In the genomic region with DNA sequence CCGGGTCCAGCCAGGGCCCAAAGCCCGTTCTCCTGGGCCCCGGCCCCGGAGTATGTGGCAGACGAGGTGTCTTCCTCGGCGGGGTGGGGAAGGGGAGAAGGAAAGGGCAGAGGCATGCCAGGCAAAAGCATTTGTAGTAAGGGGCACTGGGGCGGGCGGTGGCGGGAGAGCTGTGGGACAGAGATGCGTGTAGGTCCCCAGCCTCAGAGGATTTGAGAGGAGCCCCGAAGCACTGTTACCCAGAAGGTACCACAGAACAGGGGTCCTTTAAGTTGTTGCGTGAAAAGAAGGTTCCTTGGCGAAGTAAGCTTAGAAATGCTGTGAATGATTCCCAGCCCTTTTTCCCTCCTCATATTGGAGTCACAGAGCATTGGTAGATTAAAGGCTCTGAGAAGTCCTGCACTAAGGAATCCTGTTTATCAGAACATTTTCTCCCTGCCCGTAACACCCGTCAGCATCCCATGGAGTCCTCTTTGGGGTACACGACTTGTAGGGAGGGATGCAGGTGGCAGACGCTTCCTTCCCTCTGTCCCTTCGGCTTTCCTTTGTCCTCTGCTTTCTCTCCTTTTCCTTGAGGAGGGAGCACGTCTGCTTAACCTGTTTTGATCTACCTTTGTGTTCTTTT, we compare ENCODE assay signal across 9 cellular contexts. TPM values are rescaled to one million over a fixed set of nuclear protein-coding genes. Genes with fewer than 3 reads are reported as not detected.
A peak's percentile ranks its signal among the peaks of the same experiment; 100 is the strongest.
DNase-seq lines count a peak whose midpoint lies in the region; FAIRE-seq lines count a peak whose summit lies in the region.
"Had no signal": no experiment of that assay in that cellular context is flagged by ENCODE, and none has a peak within 500 bp of the region (broad histone marks: within the 10 kb centered on the region; RNA-seq: fewer than 3 reads in every experiment).

No MANE protein-coding gene starts in this region.

- H3K36me3 ChIP-seq in HAP-1 (replicated peaks) (peaks cover 19% of the 10 kb centered on the region), iPS DF 6.9 (ENCODE audit: control insufficient read depth, insufficient read depth, low read length) (no peaks in the 10 kb centered on the region), small intestine (ENCODE audit: control insufficient read depth in 2 of 2, insufficient read depth in 2 of 2, low read length in 2 of 2) (no peaks in the 10 kb centered on the region)

- H3K4me1 Mint-ChIP-seq in activated CD4-positive, alpha-beta memory T cell treated with anti-CD3 and anti-CD28 coated beads, Interleukin-2, amount 10 ng/mL, durations not matched to agents 7 days and 5 days, result peaks cover 16% of the 10 kb centered on the region

- WGBS in iPS DF 6.9 (ENCODE audit: insufficient coverage, insufficient read length), result no CpG with 5 or more reads among the region's 20 CpGs
- 45 to 53% (median 49%) methylated on average over 19 to 20 of the region's 20 CpGs for WGBS in small intestine, 3 donors

- in situ Hi-C loops in HAP-1 (cut with MboI; ENCODE audit: low sequenced_read_pairs), result no loop called here

- no peak overlapping the region for H3K27ac ChIP-seq in iPS DF 6.9 (ENCODE audit: low read length)
- H3K27ac ChIP-seq in small intestine (ENCODE audit: low read depth in 1 of 2, low read length in 1 of 2), result no peak overlapping the region

- no peak for FAIRE-seq in small intestine (lab: Jason Lieb, UNC)

- CTCF ChIA-PET in activated CD4-positive, alpha-beta memory T cell treated with anti-CD3 and anti-CD28 coated beads, Interleukin-2, amount 10 ng/mL, durations not matched to agents 7 days and 5 days (lab: Charles Lee), result interaction anchor here (0.5 to 2.1 kb wide), 25 partner anchors 8 to 848 kb away, joined by 3 to 9 read pairs (median 4); a partner anchor contains a TSS

- H3K9me3 ChIP-seq in HAP-1 (no peaks in the 10 kb centered on the region), iPS DF 6.9 (ENCODE audit: control insufficient read depth, insufficient read depth, low read length) (no peaks in the 10 kb centered on the region), small intestine (ENCODE audit: control insufficient read depth, low read depth) (no peaks in the 10 kb centered on the region)

- H3K4me3 ChIP-seq in HAP-1 (peak overlapping the region; percentile 52), iPS DF 6.9 (ENCODE audit: low read length) (peak overlapping the region; percentile 40; the same call in 1 of the 2 replicates), small intestine (ENCODE audit: low read depth in 1 of 2, low read length in 2 of 2) (peak overlapping the region; percentile 28 to 58)

- H3K4me1 ChIP-seq in HAP-1 (peaks cover 6% of the 10 kb centered on the region), iPS DF 6.9 (ENCODE audit: control insufficient read depth, insufficient read depth, low read length) (no peaks in the 10 kb centered on the region), small intestine (ENCODE audit: control insufficient read depth in 2 of 2, insufficient read depth in 1 of 2, low read depth in 1 of 2, low read length in 1 of 2) (no peaks in the 10 kb centered on the region)

- POLR2A ChIA-PET in activated CD4-positive, alpha-beta memory T cell treated with anti-CD3 and anti-CD28 coated beads, Interleukin-2, amount 10 ng/mL, durations not matched to agents 7 days and 5 days (lab: Charles Lee), result interaction anchor here (0.9 to 4.1 kb wide), 7 partner anchors 9 to 307 kb away, joined by 3 to 19 read pairs (median 4); a partner anchor contains a TSS

- no peaks in the 10 kb centered on the region for H3K27me3 ChIP-seq in HAP-1 (ENCODE audit: low read depth)
- no peaks in the 10 kb centered on the region for H3K27me3 ChIP-seq in iPS DF 6.9 (ENCODE audit: control insufficient read depth, insufficient read depth, low read length)
- H3K27me3 ChIP-seq in small intestine (ENCODE audit: control insufficient read depth in 2 of 2, insufficient read depth in 2 of 2, low read length in 2 of 2), result no peaks in the 10 kb centered on the region

- DNase-seq in HAP-1 (ENCODE audit: low spot score in 2 of 2), result no peak
- DNase-seq in activated CD4-positive, alpha-beta memory T cell treated with anti-CD3 and anti-CD28 coated beads, Interleukin-2, amount 10 ng/mL, durations not matched to agents 7 days and 5 days, result no peak
- no peak for DNase-seq in iPS DF 6.9 (ENCODE audit: low read depth, low spot score)
- no peak for DNase-seq in small intestine
- DNase-seq in cortex of kidney (lab: John Stamatoyannopoulos, UW), result no peak
- no peak for DNase-seq in RPMI8226
- DNase-seq in NCI-H526 (lab: John Stamatoyannopoulos, UW), result no peak
- DNase-seq in NCI-H446 treated with DMSO at 0.1 percent for 48 hours (lab: John Stamatoyannopoulos, UW), result no peak
- DNase-seq: NCI-H446 had no signal

- peaks cover 16% of the 10 kb centered on the region for H3K27me3 Mint-ChIP-seq in activated CD4-positive, alpha-beta memory T cell treated with anti-CD3 and anti-CD28 coated beads, Interleukin-2, amount 10 ng/mL, durations not matched to agents 7 days and 5 days

- H3K27ac Mint-ChIP-seq in activated CD4-positive, alpha-beta memory T cell treated with anti-CD3 and anti-CD28 coated beads, Interleukin-2, amount 10 ng/mL, durations not matched to agents 7 days and 5 days, result no peak overlapping the region

- H3K36me3 Mint-ChIP-seq in activated CD4-positive, alpha-beta memory T cell treated with anti-CD3 and anti-CD28 coated beads, Interleukin-2, amount 10 ng/mL, durations not matched to agents 7 days and 5 days (ENCODE audit: low read depth), result peaks cover 3% of the 10 kb centered on the region

- no peaks in the 10 kb centered on the region for H3K9me3 Mint-ChIP-seq in activated CD4-positive, alpha-beta memory T cell treated with anti-CD3 and anti-CD28 coated beads, Interleukin-2, amount 10 ng/mL, durations not matched to agents 7 days and 5 days

- H3K4me3 Mint-ChIP-seq in activated CD4-positive, alpha-beta memory T cell treated with anti-CD3 and anti-CD28 coated beads, Interleukin-2, amount 10 ng/mL, durations not matched to agents 7 days and 5 days, result peak overlapping the region; percentile 58

RNA-seq across cellular contexts. Expression of a gene that starts 12.5 kb away (rescaled TPM):
- total RNA-seq in activated CD4-positive, alpha-beta memory T cell treated with anti-CD3 and anti-CD28 coated beads, Interleukin-2, amount 10 ng/mL, durations not matched to agents 7 days and 5 days, result 1 to 10 TPM; 1.6 to 3.5 TPM
- polyA plus RNA-seq in small intestine, result 1 to 10 TPM in 1 of 3 donors, under 1 TPM in 2; 0.22 to 1.2 (median 0.54) TPM

RNA-seq across cellular contexts. Expression of a gene that starts 59.0 kb away (rescaled TPM):
- 100 to 1,000 TPM; 108 to 110 TPM for total RNA-seq in activated CD4-positive, alpha-beta memory T cell treated with anti-CD3 and anti-CD28 coated beads, Interleukin-2, amount 10 ng/mL, durations not matched to agents 7 days and 5 days
- polyA plus RNA-seq in small intestine, result 100 to 1,000 TPM; 145 to 209 (median 170) TPM

RNA-seq across cellular contexts. Expression of a gene that starts 59.3 kb away (rescaled TPM):
- 10 to 100 TPM; 71.4 to 72.6 TPM for total RNA-seq in activated CD4-positive, alpha-beta memory T cell treated with anti-CD3 and anti-CD28 coated beads, Interleukin-2, amount 10 ng/mL, durations not matched to agents 7 days and 5 days
- polyA plus RNA-seq in small intestine, result 100 to 1,000 TPM; 102 to 331 (median 260) TPM
